In genomic region chr3:104696470-104696869, GRCh38 we compare ENCODE assay signal across 15 cellular contexts.
A peak's percentile ranks its signal among the peaks of the same experiment; 100 is the strongest.
DNase-seq lines count a peak whose midpoint lies in the region; ATAC-seq and TF ChIP-seq lines count a peak whose summit lies in the region.
"Had no signal": no experiment of that assay in that cellular context is flagged by ENCODE, and none has a peak within 500 bp of the region (broad histone marks: within the 10 kb centered on the region; RNA-seq: fewer than 3 reads in every experiment).

No MANE protein-coding gene starts in this region.

- H3K4me1 Mint-ChIP-seq in GM23338: peaks cover 8% of the 10 kb centered on the region; the same call in 2 of the 3 replicates
- no peaks in the 10 kb centered on the region for H3K4me1 Mint-ChIP-seq in chondrocyte (ENCODE audit: low read depth)
- H3K4me1 Mint-ChIP-seq: B cell; CD4-positive, alpha-beta memory T cell had no signal

- DNase-seq in NCI-H748 (lab: John Stamatoyannopoulos, UW; ENCODE audit: unreplicated experiment) (peak; percentile 2), NCI-H748 treated with DMSO at 0.1 percent for 48 hours (lab: John Stamatoyannopoulos, UW) (no peak), GM23338 (ENCODE audit: low spot score) (peak; percentile 27), chondrocyte (ENCODE audit: low spot score) (peak; percentile 52), posterior vena cava (ENCODE audit: low spot score) (peak; percentile 72), MM.1S (no peak), GM03348 (ENCODE audit: low spot score) (no peak)
- DNase-seq: 8988T; C1 segment of cervical spinal cord; CD4-positive, alpha-beta memory T cell; DMS79; GDM1; H7 had no signal

- H3K9me2 ChIP-seq in GM23338 (ENCODE audit: insufficient read depth) (no peaks in the 10 kb centered on the region), MM.1S (replicated peaks; ENCODE audit: insufficient read depth, low read length) (no peaks in the 10 kb centered on the region)

- H3F3A ChIP-seq in GM23338 (replicated peaks; ENCODE audit: low read depth): no peaks in the 10 kb centered on the region
- H3F3A ChIP-seq in MM.1S (ENCODE audit: insufficient read depth, low read length): no peaks in the 10 kb centered on the region

- H3K27ac Mint-ChIP-seq in GM23338: no peak overlapping the region
- H3K27ac Mint-ChIP-seq in chondrocyte (ENCODE audit: unreplicated experiment): no peak overlapping the region
- H3K27ac Mint-ChIP-seq: B cell; CD4-positive, alpha-beta memory T cell had no signal

- H3K27ac ChIP-seq in GM23338 (ENCODE audit: low read depth) (no peak overlapping the region), MM.1S (ENCODE audit: low read length) (no peak overlapping the region)

- H2AFZ ChIP-seq in GM23338 (peak overlapping the region; percentile 52; the same call in 1 of the 2 replicates), MM.1S (ENCODE audit: low read length) (no peak overlapping the region)

- H3K36me3 ChIP-seq in GM23338 (ENCODE audit: insufficient read depth): no peaks in the 10 kb centered on the region; the same call in 1 of the 2 replicates
- no peaks in the 10 kb centered on the region for H3K36me3 ChIP-seq in MM.1S (replicated peaks; ENCODE audit: insufficient read depth, low read length)

- peaks cover 15% of the 10 kb centered on the region; the same call in 2 of the 3 replicates for H3K36me3 Mint-ChIP-seq in GM23338 (ENCODE audit: low read depth)
- H3K36me3 Mint-ChIP-seq in chondrocyte (ENCODE audit: low read depth): peaks cover 4% of the 10 kb centered on the region
- H3K36me3 Mint-ChIP-seq: CD4-positive, alpha-beta memory T cell had no signal

- no peak overlapping the region for H3K4me2 ChIP-seq in GM23338
- no peak overlapping the region for H3K4me2 ChIP-seq in MM.1S (ENCODE audit: low read depth, low read length)

- peaks cover 2% of the 10 kb centered on the region for H3K27me3 Mint-ChIP-seq in GM23338 (ENCODE audit: insufficient read depth, low read depth, poor library complexity)
- H3K27me3 Mint-ChIP-seq in chondrocyte (ENCODE audit: low read depth): no peaks in the 10 kb centered on the region

- H3K4me3 Mint-ChIP-seq in GM23338 (no peak overlapping the region), chondrocyte (ENCODE audit: unreplicated experiment) (no peak overlapping the region)
- H3K4me3 Mint-ChIP-seq: B cell; CD4-positive, alpha-beta memory T cell had no signal

- no peak overlapping the region for H3K9ac ChIP-seq in MM.1S (ENCODE audit: low read length)

- intact Hi-C loops in posterior vena cava (cut with DNase I): no loop called here

- no peaks in the 10 kb centered on the region for H4K20me1 ChIP-seq in GM23338 (replicated peaks; ENCODE audit: insufficient read depth)
- H4K20me1 ChIP-seq in MM.1S (ENCODE audit: insufficient read depth, low read length): no peaks in the 10 kb centered on the region

- no peak overlapping the region for H3K4me3 ChIP-seq in GM23338
- no peak overlapping the region for H3K4me3 ChIP-seq in MM.1S (ENCODE audit: low read length)

- H3K27me3 ChIP-seq in GM23338 (ENCODE audit: insufficient read depth) (no peaks in the 10 kb centered on the region), MM.1S (replicated peaks; ENCODE audit: insufficient read depth, low read length) (no peaks in the 10 kb centered on the region)

- H3K79me2 ChIP-seq in GM23338 (replicated peaks; ENCODE audit: insufficient read depth) (no peaks in the 10 kb centered on the region), MM.1S (ENCODE audit: low read length) (no peaks in the 10 kb centered on the region)

- ATAC-seq in GM23338 (peak; percentile 35; the same call in 1 of the 3 replicates), GM18870 (IDR thresholded peaks at IDR 0.05; ENCODE audit: unreplicated experiment) (no peak)

- H3K4me1 ChIP-seq in GM23338 (ENCODE audit: insufficient read depth) (no peaks in the 10 kb centered on the region), MM.1S (ENCODE audit: low read length) (no peaks in the 10 kb centered on the region)

- no peaks in the 10 kb centered on the region for H3K9me3 ChIP-seq in MM.1S (replicated peaks; ENCODE audit: insufficient read depth, low read length)

- peaks cover 20% of the 10 kb centered on the region; the same call in 2 of the 3 replicates for H3K9me3 Mint-ChIP-seq in GM23338
- peaks cover 12% of the 10 kb centered on the region for H3K9me3 Mint-ChIP-seq in chondrocyte (ENCODE audit: low read depth)

- TF ChIP-seq CTCF in GM23338 (conservative IDR thresholded peaks at IDR 0.05; ENCODE audit: low read depth in 2 of 2) (no peak), chondrocyte (IDR thresholded peaks at IDR 0.05) (no peak), MM.1S (IDR thresholded peaks at IDR 0.05; ENCODE audit: low read length) (no peak)

TF ChIP-seq in GM23338, 12 proteins besides CTCF, POLR2A, EP300 and RAD21:
- no peak for TF ChIP-seq CREB1 (CRISPR knock-in tag; IDR thresholded peaks at IDR 0.05; ENCODE audit: low read depth)
- TF ChIP-seq STAT1 (IDR thresholded peaks at IDR 0.05; ENCODE audit: unreplicated experiment): no peak
TF ChIP-seq in GM23338: peak in this region for 0.

Comparison
In these comparisons a context has a peak if more than half of its experiments do, and no peak if none do; other contexts are left out.
1. DNase-seq: peak in NCI-H748 (single experiment), GM23338 (single experiment), chondrocyte (single experiment) and posterior vena cava (single experiment); none in NCI-H748 treated with DMSO at 0.1 percent for 48 hours (single experiment), MM.1S (single experiment) and GM03348 (single experiment).